1 cellular context compared by ENCODE assay signal in the genomic region with DNA sequence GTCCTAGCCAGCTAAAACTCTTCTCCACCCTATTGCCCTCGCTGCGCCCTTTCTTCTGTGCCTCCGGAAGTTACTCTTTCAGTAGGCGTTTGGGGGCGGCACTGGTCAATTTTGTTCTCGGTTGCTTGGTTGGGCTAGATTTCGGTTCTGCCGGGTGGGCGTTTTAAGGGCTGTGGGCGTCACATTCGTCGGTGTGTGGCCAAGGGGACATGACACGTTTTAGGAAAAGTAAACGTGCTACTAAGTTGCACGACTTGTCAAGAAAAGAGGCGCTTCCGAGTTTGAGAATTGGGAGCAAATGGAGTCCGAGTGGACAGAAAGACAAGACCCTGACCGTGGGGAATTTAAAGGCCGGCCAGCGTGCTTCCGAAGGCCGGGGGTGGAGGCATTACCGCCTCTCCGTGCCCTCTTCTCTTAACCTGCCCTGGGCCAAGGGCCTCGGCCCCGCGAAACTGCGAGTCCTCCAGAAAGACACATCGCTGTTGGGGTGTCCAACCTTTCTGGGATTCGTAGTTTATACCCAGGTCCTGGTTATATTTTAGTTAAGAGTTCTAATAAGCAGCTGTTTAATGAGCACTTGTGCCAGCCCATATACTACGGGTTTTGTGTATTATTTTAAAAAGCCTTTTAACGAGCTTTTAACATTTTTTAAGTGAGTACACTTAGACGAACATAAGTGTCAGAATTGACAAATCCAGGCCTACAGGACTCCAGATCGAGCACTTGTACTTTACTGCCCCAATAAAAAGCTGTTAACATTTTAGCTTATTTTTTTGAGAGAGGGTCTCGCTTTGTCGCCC.
TF ChIP-seq lines count a peak whose summit lies in the region.

No MANE protein-coding gene starts in this region.

TF ChIP-seq in GM12878, 131 proteins besides CTCF, POLR2A, EP300 and RAD21 (continued from another document and continues in another):
- 0 out of 2 replicates have a peak, but pooled peaks have one; percentile 6 for TF ChIP-seq CHD2 (IDR thresholded peaks at IDR 0.05; ENCODE audit: borderline replicate concordance, low read depth, low read length)
- TF ChIP-seq, protein P1, sequence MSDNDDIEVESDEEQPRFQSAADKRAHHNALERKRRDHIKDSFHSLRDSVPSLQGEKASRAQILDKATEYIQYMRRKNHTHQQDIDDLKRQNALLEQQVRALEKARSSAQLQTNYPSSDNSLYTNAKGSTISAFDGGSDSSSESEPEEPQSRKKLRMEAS (IDR thresholded peaks at IDR 0.05; ENCODE audit: low read depth, low read length): peak; percentile 4; the same call in 1 of the 2 replicates
- TF ChIP-seq BCLAF1 (IDR thresholded peaks at IDR 0.05): no peak
- peak in 1 of 2 experiments; percentile 97; a peak in 2 of 3 replicates for TF ChIP-seq EGR1 (IDR thresholded peaks at IDR 0.05; ENCODE audit: borderline replicate concordance in 1 of 2, low read depth in 2 of 2, low read length in 2 of 2)
- TF ChIP-seq PAX8 (IDR thresholded peaks at IDR 0.05): no peak
- TF ChIP-seq YY1 (IDR thresholded peaks at IDR 0.05; ENCODE audit: low read depth, low read length): peak; percentile 7; the same call in 1 of the 2 replicates
- TF ChIP-seq BRCA1 (IDR thresholded peaks at IDR 0.05; ENCODE audit: low read depth, low read length): no peak
- no peak for TF ChIP-seq GABPA (IDR thresholded peaks at IDR 0.05; ENCODE audit: low read depth)
- TF ChIP-seq MYB (IDR thresholded peaks at IDR 0.05; ENCODE audit: borderline replicate concordance, low read depth, low read length): no peak
- TF ChIP-seq SIX5 (IDR thresholded peaks at IDR 0.05; ENCODE audit: low read depth, low read length, severe bottlenecking): peak; percentile 0
- no peak; the same call in 1 of the 2 replicates for TF ChIP-seq STAT1 (conservative IDR thresholded peaks at IDR 0.05)
- 0 out of 2 replicates have a peak, but pooled peaks have one; percentile 30 for TF ChIP-seq RCOR1 (conservative IDR thresholded peaks at IDR 0.05; ENCODE audit: low read depth, low read length)
- no peak for TF ChIP-seq TCF12 (IDR thresholded peaks at IDR 0.05; ENCODE audit: low read depth, low read length)
- no peak for TF ChIP-seq NFXL1 (IDR thresholded peaks at IDR 0.05; ENCODE audit: borderline replicate concordance)
- TF ChIP-seq IRF3 (IDR thresholded peaks at IDR 0.05): no peak
- peak; percentile 81 for TF ChIP-seq MXI1 (IDR thresholded peaks at IDR 0.05; ENCODE audit: low read depth, low read length)
- TF ChIP-seq CEBPZ (IDR thresholded peaks at IDR 0.05; ENCODE audit: low read depth, low read length): no peak
- TF ChIP-seq, protein P2, sequence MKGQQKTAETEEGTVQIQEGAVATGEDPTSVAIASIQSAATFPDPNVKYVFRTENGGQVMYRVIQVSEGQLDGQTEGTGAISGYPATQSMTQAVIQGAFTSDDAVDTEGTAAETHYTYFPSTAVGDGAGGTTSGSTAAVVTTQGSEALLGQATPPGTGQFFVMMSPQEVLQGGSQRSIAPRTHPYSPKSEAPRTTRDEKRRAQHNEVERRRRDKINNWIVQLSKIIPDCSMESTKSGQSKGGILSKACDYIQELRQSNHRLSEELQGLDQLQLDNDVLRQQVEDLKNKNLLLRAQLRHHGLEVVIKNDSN (IDR thresholded peaks at IDR 0.05; ENCODE audit: borderline replicate concordance, extremely low read length, insufficient read depth, low read depth, low read length): no peak
- no peak for TF ChIP-seq HCFC1 (IDR thresholded peaks at IDR 0.05; ENCODE audit: low read length)
- no peak for TF ChIP-seq SP1 (IDR thresholded peaks at IDR 0.05; ENCODE audit: low read depth, low read length)
- no peak for TF ChIP-seq POU2F2 (IDR thresholded peaks at IDR 0.05; ENCODE audit: borderline replicate concordance, low read depth, low read length)
- TF ChIP-seq MTA3 (IDR thresholded peaks at IDR 0.05; ENCODE audit: borderline replicate concordance, low read length): peak; percentile 60; the same call in 1 of the 2 replicates
- TF ChIP-seq USF2 (IDR thresholded peaks at IDR 0.05; ENCODE audit: borderline replicate concordance, low read depth, low read length): no peak; the same call in 1 of the 2 replicates
- TF ChIP-seq ZNF207 (IDR thresholded peaks at IDR 0.05; ENCODE audit: borderline replicate concordance): no peak
- peak; percentile 21; the same call in 1 of the 2 replicates for TF ChIP-seq CBX5 (IDR thresholded peaks at IDR 0.05; ENCODE audit: low read depth)
- TF ChIP-seq, protein P3, sequence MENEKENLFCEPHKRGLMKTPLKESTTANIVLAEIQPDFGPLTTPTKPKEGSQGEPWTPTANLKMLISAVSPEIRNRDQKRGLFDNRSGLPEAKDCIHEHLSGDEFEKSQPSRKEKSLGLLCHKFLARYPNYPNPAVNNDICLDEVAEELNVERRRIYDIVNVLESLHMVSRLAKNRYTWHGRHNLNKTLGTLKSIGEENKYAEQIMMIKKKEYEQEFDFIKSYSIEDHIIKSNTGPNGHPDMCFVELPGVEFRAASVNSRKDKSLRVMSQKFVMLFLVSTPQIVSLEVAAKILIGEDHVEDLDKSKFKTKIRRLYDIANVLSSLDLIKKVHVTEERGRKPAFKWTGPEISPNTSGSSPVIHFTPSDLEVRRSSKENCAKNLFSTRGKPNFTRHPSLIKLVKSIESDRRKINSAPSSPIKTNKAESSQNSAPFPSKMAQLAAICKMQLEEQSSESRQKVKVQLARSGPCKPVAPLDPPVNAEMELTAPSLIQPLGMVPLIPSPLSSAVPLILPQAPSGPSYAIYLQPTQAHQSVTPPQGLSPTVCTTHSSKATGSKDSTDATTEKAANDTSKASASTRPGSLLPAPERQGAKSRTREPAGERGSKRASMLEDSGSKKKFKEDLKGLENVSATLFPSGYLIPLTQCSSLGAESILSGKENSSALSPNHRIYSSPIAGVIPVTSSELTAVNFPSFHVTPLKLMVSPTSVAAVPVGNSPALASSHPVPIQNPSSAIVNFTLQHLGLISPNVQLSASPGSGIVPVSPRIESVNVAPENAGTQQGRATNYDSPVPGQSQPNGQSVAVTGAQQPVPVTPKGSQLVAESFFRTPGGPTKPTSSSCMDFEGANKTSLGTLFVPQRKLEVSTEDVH (IDR thresholded peaks at IDR 0.05; ENCODE audit: low read depth, partially characterized antibody): peak; percentile 68
- TF ChIP-seq IRF4 (IDR thresholded peaks at IDR 0.05; ENCODE audit: low read depth, low read length): no peak
- no peak for TF ChIP-seq STAT3 (IDR thresholded peaks at IDR 0.05; ENCODE audit: low read depth, low read length)
- peak; percentile 36 for TF ChIP-seq NBN (IDR thresholded peaks at IDR 0.05)
- no peak for TF ChIP-seq SMARCA5 (IDR thresholded peaks at IDR 0.05)
- TF ChIP-seq HDAC6 (IDR thresholded peaks at IDR 0.05; ENCODE audit: unreplicated experiment): no peak
- TF ChIP-seq TCF7 (IDR thresholded peaks at IDR 0.05; ENCODE audit: borderline replicate concordance): peak; percentile 39; the same call in 1 of the 2 replicates
- no peak; the same call in 1 of the 2 replicates for TF ChIP-seq EED (IDR thresholded peaks at IDR 0.05; ENCODE audit: low read depth)
- no peak for TF ChIP-seq SREBF2 (IDR thresholded peaks at IDR 0.05; ENCODE audit: low read length)
- TF ChIP-seq TBL1XR1 (IDR thresholded peaks at IDR 0.05; ENCODE audit: low read depth, low read length): no peak
- TF ChIP-seq SMC3 (IDR thresholded peaks at IDR 0.05; ENCODE audit: borderline replicate concordance, low read length): peak; percentile 8; the same call in 1 of the 2 replicates
- no peak for TF ChIP-seq JUND (IDR thresholded peaks at IDR 0.05; ENCODE audit: low read depth, low read length)
- no peak for TF ChIP-seq WRNIP1 (IDR thresholded peaks at IDR 0.05; ENCODE audit: borderline replicate concordance, low read depth, low read length)
- TF ChIP-seq SIN3A (IDR thresholded peaks at IDR 0.05; ENCODE audit: low read depth, low read length): no peak; the same call in 1 of the 2 replicates
- TF ChIP-seq ETV6 (conservative IDR thresholded peaks at IDR 0.05 in 1 of 2, IDR thresholded peaks at IDR 0.05 in 1 of 2; ENCODE audit: borderline replicate concordance in 1 of 2, low read depth in 1 of 2): 0 out of 4 replicates have a peak, but pooled peaks of 1 of the 2 experiments have one; percentile 20
- TF ChIP-seq TCF3 (IDR thresholded peaks at IDR 0.05; ENCODE audit: borderline replicate concordance, insufficient read depth, low read depth, low read length): no peak; the same call in 1 of the 2 replicates
- TF ChIP-seq NFIC (IDR thresholded peaks at IDR 0.05; ENCODE audit: low read depth, low read length): peak; percentile 74; the same call in 1 of the 2 replicates
- TF ChIP-seq ZSCAN29 (IDR thresholded peaks at IDR 0.05): no peak
- TF ChIP-seq, protein P4, sequence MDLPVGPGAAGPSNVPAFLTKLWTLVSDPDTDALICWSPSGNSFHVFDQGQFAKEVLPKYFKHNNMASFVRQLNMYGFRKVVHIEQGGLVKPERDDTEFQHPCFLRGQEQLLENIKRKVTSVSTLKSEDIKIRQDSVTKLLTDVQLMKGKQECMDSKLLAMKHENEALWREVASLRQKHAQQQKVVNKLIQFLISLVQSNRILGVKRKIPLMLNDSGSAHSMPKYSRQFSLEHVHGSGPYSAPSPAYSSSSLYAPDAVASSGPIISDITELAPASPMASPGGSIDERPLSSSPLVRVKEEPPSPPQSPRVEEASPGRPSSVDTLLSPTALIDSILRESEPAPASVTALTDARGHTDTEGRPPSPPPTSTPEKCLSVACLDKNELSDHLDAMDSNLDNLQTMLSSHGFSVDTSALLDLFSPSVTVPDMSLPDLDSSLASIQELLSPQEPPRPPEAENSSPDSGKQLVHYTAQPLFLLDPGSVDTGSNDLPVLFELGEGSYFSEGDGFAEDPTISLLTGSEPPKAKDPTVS (IDR thresholded peaks at IDR 0.05; ENCODE audit: low read depth, low read length): no peak
- TF ChIP-seq KLF5 (IDR thresholded peaks at IDR 0.05; ENCODE audit: partially characterized antibody): peak; percentile 47
- TF ChIP-seq ZZZ3 (IDR thresholded peaks at IDR 0.05; ENCODE audit: control insufficient read depth, insufficient read length, low read depth): no peak
- TF ChIP-seq TAF1 (IDR thresholded peaks at IDR 0.05; ENCODE audit: borderline replicate concordance, low read depth, low read length): peak; percentile 68; the same call in 1 of the 2 replicates
